In genomic region chr17:76815907-76816589, GRCh38 we compare ENCODE assay signal across 8 cellular contexts. TPM values are rescaled to one million over a fixed set of nuclear protein-coding genes. Genes with fewer than 3 reads are reported as not detected.
DNase-seq lines count a peak whose midpoint lies in the region; ATAC-seq, FAIRE-seq and TF ChIP-seq lines count a peak whose summit lies in the region.
"Not testable (repeated sequence)": the region's sequence is repeated elsewhere in the genome, so short reads cannot be mapped to it uniquely, and the experiment has no call there.

No MANE protein-coding gene starts in this region.

- H2AFZ ChIP-seq in H9 (ENCODE audit: low read length) = peak overlapping the region; percentile 88
- H2AFZ ChIP-seq in MM.1S (ENCODE audit: low read length) = peak overlapping the region; percentile 70
- not testable (repeated sequence) for H2AFZ ChIP-seq in GM12878 (ENCODE audit: control insufficient read depth, low read depth, low read length)

- not testable (repeated sequence) for BruUV-seq in GM12878 (replicated peaks; lab: Mats Ljungman, UMichigan)

- POLR2A ChIA-PET in T-cell (lab: Charles Lee) (interaction anchor here (0.7 kb wide), 2 partner anchors 79 to 185 kb away, joined by 4 to 6 read pairs; no protein-coding TSS in a partner anchor), GM12878 (lab: Charles Lee) (interaction anchor here (0.7 kb wide), 1 partner anchor 1571 kb away, joined by 4 read pairs; no protein-coding TSS in a partner anchor)
- POLR2A ChIA-PET in activated CD8-positive, alpha-beta T cell treated with anti-CD3 and anti-CD28 coated beads, Interleukin-2, amount 10 ng/mL, durations not matched to agents 7 days and 5 days (lab: Charles Lee) = not testable (repeated sequence)

- SMC1A ChIA-PET in GM12878 (lab: Charles Lee; ENCODE audit: uncharacterized antibody, unreplicated experiment) = interaction anchor here (1.6 kb wide), 1 partner anchor 241 kb away, joined by 7 read pairs; no protein-coding TSS in a partner anchor

- no CpG with 5 or more reads among the region's 9 CpGs for WGBS in H9 (ENCODE audit: extremely low coverage, insufficient read length, low lambda C conversion rate)
- WGBS in GM12878 (ENCODE audit: insufficient coverage, insufficient replicate concordance, low lambda C conversion rate, missing lambda C conversion rate) = 40% methylated on average over 8 of the region's 9 CpGs
- no CpG with 5 or more reads among the region's 9 CpGs for WGBS in mesendoderm (ENCODE audit: extremely low coverage, insufficient coverage, low lambda C conversion rate)

- not testable (repeated sequence) for H2BK20ac ChIP-seq in H9 (ENCODE audit: low read depth, low read length, poor library complexity, severe bottlenecking)

- H3K14ac ChIP-seq in H9 (ENCODE audit: insufficient read depth, low read length) = not testable (repeated sequence)

- H3K79me2 ChIP-seq in H9 (ENCODE audit: insufficient read depth, low read length); MM.1S (ENCODE audit: low read length); GM12878 (ENCODE audit: control insufficient read depth, insufficient read depth, low read length); mesendoderm (ENCODE audit: control insufficient read depth, insufficient read depth, low read length): not testable (repeated sequence)

- TF ChIP-seq EP300 in GM12878 (IDR thresholded peaks at IDR 0.05; ENCODE audit: borderline replicate concordance in 1 of 2, control insufficient read depth in 1 of 2, low read depth in 2 of 2, low read length in 2 of 2) = not testable (repeated sequence)

- H2BK120ac ChIP-seq in H9 (ENCODE audit: low read depth, low read length, poor library complexity, severe bottlenecking); mesendoderm (ENCODE audit: low read depth, low read length): not testable (repeated sequence)

- H3K4me3 ChIP-seq in BLaER1 treated with 17β-estradiol and CSF1 and Interleukin-3, amounts not matched to agents 10 nM and 100 nM; MM.1S (ENCODE audit: low read length); GM12878; mesendoderm (ENCODE audit: low read length): not testable (repeated sequence)

- in situ Hi-C loops in GM12878 (cut with MboI) = not testable (repeated sequence)

- H3K4me2 ChIP-seq in BLaER1 treated with 17β-estradiol and CSF1 and Interleukin-3, amounts not matched to agents 10 nM and 100 nM = peak overlapping the region in 9 of 11 experiments; percentile 1 to 67 (median 47); a peak in 15 of 22 replicates
- H3K4me2 ChIP-seq in H9 (ENCODE audit: insufficient read depth, insufficient read length, low read length); GM12878 (ENCODE audit: control insufficient read depth, insufficient read depth); mesendoderm (ENCODE audit: low read length): not testable (repeated sequence)
- 0 out of 2 replicates have a peak overlapping the region, but pooled peaks have one; percentile 18 for H3K4me2 ChIP-seq in MM.1S (ENCODE audit: low read depth, low read length)

- not testable (repeated sequence) for H4K91ac ChIP-seq in H9 (ENCODE audit: insufficient read length, low read depth, low read length)

- intact Hi-C loops in GM12878 (cut with micrococcal nuclease; ENCODE audit: unreplicated experiment) = loop anchor here (1.0 to 5.0 kb wide), 2 partner anchors 23 to 251 kb away; no protein-coding TSS in a partner anchor

- not testable (repeated sequence) for H3K4ac ChIP-seq in H9 (ENCODE audit: low read depth, low read length); mesendoderm (ENCODE audit: low read depth, low read length)

- not testable (repeated sequence) for H4K20me1 ChIP-seq in BLaER1 treated with 17β-estradiol and CSF1 and Interleukin-3, amounts not matched to agents 10 nM and 100 nM; H9 (ENCODE audit: control insufficient read depth, insufficient read depth, insufficient read length); MM.1S (ENCODE audit: insufficient read depth, low read length); GM12878 (ENCODE audit: control insufficient read depth, insufficient read depth)

- H2AK5ac ChIP-seq in H9 (ENCODE audit: insufficient read length, low read length); mesendoderm (ENCODE audit: low read length): not testable (repeated sequence)

- H3K9me3 ChIP-seq in BLaER1 treated with 17β-estradiol and CSF1 and Interleukin-3, amounts not matched to agents 10 nM and 100 nM (replicated peaks in 1 of 11); H9 (ENCODE audit: control insufficient read depth, low read depth, low read length); MM.1S (replicated peaks; ENCODE audit: insufficient read depth, low read length); GM12878 (replicated peaks; ENCODE audit: control insufficient read depth, insufficient read depth, low read length): not testable (repeated sequence)

- not testable (repeated sequence) for H3K27ac ChIP-seq in BLaER1 treated with 17β-estradiol and CSF1 and Interleukin-3, amounts not matched to agents 10 nM and 100 nM; H9 (ENCODE audit: insufficient read length, low read depth, low read length); MM.1S (ENCODE audit: low read length); GM12878 (ENCODE audit: control insufficient read depth, insufficient read depth); mesendoderm (ENCODE audit: low read depth, low read length)

- H4K8ac ChIP-seq in H9 (replicated peaks; ENCODE audit: insufficient read length, low read depth, low read length); mesendoderm (ENCODE audit: low read depth, low read length): not testable (repeated sequence)

- CTCF ChIA-PET in T-cell (lab: Charles Lee) = interaction anchor here (0.6 to 1.2 kb wide), 4 partner anchors 69 to 426 kb away, joined by 3 to 4 read pairs (median 4); no protein-coding TSS in a partner anchor
- CTCF ChIA-PET in activated CD8-positive, alpha-beta T cell treated with anti-CD3 and anti-CD28 coated beads, Interleukin-2, amount 10 ng/mL, durations not matched to agents 7 days and 5 days (lab: Charles Lee) = interaction anchor here (1.0 to 2.5 kb wide), 5 partner anchors 74 to 254 kb away, joined by 3 to 12 read pairs (median 6); no protein-coding TSS in a partner anchor
- CTCF ChIA-PET in GM12878 (lab: Yijun Ruan, JAX) = interaction anchor here (0.7 to 1.8 kb wide), 6 partner anchors 13 to 252 kb away, joined by 3 to 10 read pairs (median 4); no protein-coding TSS in a partner anchor

- RAD21 ChIA-PET in GM12878 (lab: Charles Lee; ENCODE audit: unreplicated experiment) = interaction anchor here (1.3 to 2.4 kb wide), 2 partner anchors 52 to 240 kb away, joined by 4 to 9 read pairs; partner anchors contain the start of gene MGAT5B

- not testable (repeated sequence) for FAIRE-seq in GM12878 (lab: Jason Lieb, UNC)

- H3K56ac ChIP-seq in H9 (ENCODE audit: insufficient read length, low read depth, low read length) = not testable (repeated sequence)
- peak overlapping the region; percentile 42 for H3K56ac ChIP-seq in mesendoderm (ENCODE audit: low read length)

- H3K4me1 ChIP-seq in BLaER1 treated with 17β-estradiol and CSF1 and Interleukin-3, amounts not matched to agents 10 nM and 100 nM = peaks cover 21 to 63% (median 59%) of the 10 kb centered on the region in 10 experiments
- not testable (repeated sequence) for H3K4me1 ChIP-seq in H9 (ENCODE audit: insufficient read depth, low read length); MM.1S (ENCODE audit: low read length); GM12878 (ENCODE audit: control insufficient read depth, insufficient read depth, low read length); mesendoderm (ENCODE audit: control insufficient read depth, low read depth, low read length)

- H3K79me1 ChIP-seq in H9 (ENCODE audit: insufficient read depth, low read depth, low read length, poor library complexity, severe bottlenecking); mesendoderm (ENCODE audit: low read length): not testable (repeated sequence)

- H2BK5ac ChIP-seq in H9 (ENCODE audit: insufficient read length, low read length); mesendoderm (ENCODE audit: low read length): not testable (repeated sequence)

- H3K18ac ChIP-seq in H9 (ENCODE audit: insufficient read length, low read depth, low read length); mesendoderm (ENCODE audit: low read length): not testable (repeated sequence)

- H3K27me3 Mint-ChIP-seq in H9 (ENCODE audit: low read depth); T-cell; activated CD8-positive, alpha-beta T cell treated with anti-CD3 and anti-CD28 coated beads, Interleukin-2, amount 10 ng/mL, durations not matched to agents 7 days and 5 days (ENCODE audit: low read depth); stimulated activated naive CD8-positive, alpha-beta T cell treated with anti-CD3 and anti-CD28 coated beads, Interleukin-15, amount 100 ng/mL, for 72 hours: not testable (repeated sequence)

- not testable (repeated sequence) for H3K23ac ChIP-seq in H9 (ENCODE audit: insufficient read length, low read depth, low read length); mesendoderm (ENCODE audit: low read length)

- DNase-seq in H9; MM.1S; T-cell; activated CD8-positive, alpha-beta T cell treated with anti-CD3 and anti-CD28 coated beads, Interleukin-2, amount 10 ng/mL, durations not matched to agents 7 days and 5 days; GM12878 (ENCODE audit: low read depth, low spot score); mesendoderm; stimulated activated naive CD8-positive, alpha-beta T cell treated with anti-CD3 and anti-CD28 coated beads, Interleukin-15, amount 100 ng/mL, for 72 hours: not testable (repeated sequence)

- not testable (repeated sequence) for H3K9me2 ChIP-seq in MM.1S (replicated peaks; ENCODE audit: insufficient read depth, low read length)

- H3K27me3 ChIP-seq in BLaER1 treated with 17β-estradiol and CSF1 and Interleukin-3, amounts not matched to agents 10 nM and 100 nM; H9 (ENCODE audit: insufficient read depth, low read length); MM.1S (replicated peaks; ENCODE audit: insufficient read depth, low read length); GM12878 (replicated peaks in 1 of 2; ENCODE audit: control insufficient read depth in 2 of 2, insufficient read depth in 2 of 2, low read length in 1 of 2); mesendoderm (ENCODE audit: insufficient read depth, low read length, poor library complexity): not testable (repeated sequence)

- not testable (repeated sequence) for TF ChIP-seq CTCF in H9 (conservative IDR thresholded peaks at IDR 0.05); MM.1S (IDR thresholded peaks at IDR 0.05; ENCODE audit: low read length); GM12878 (IDR thresholded peaks at IDR 0.05 in 2 of 3, conservative IDR thresholded peaks at IDR 0.05 in 1 of 3; ENCODE audit: control insufficient read depth in 2 of 3, extremely low read depth in 1 of 3, insufficient read depth in 1 of 3, low read depth in 3 of 3, low read length in 3 of 3)

- H2BK15ac ChIP-seq in H9 (ENCODE audit: low read depth, low read length); mesendoderm (replicated peaks; ENCODE audit: low read depth): not testable (repeated sequence)

- not testable (repeated sequence) for H3K36me3 Mint-ChIP-seq in H9 (ENCODE audit: insufficient read depth in 1 of 3, low read depth in 3 of 3); T-cell; activated CD8-positive, alpha-beta T cell treated with anti-CD3 and anti-CD28 coated beads, Interleukin-2, amount 10 ng/mL, durations not matched to agents 7 days and 5 days (ENCODE audit: low read depth)

- not testable (repeated sequence) for H4K5ac ChIP-seq in H9 (ENCODE audit: insufficient read length, low read depth, low read length); mesendoderm (ENCODE audit: low read length)

- peak; percentile 26 to 68 (median 40) for ATAC-seq in T-cell (replicated peaks in 1 of 4)
- peak; percentile 59 for ATAC-seq in activated CD8-positive, alpha-beta T cell treated with anti-CD3 and anti-CD28 coated beads, Interleukin-2, amount 10 ng/mL, durations not matched to agents 7 days and 5 days
- ATAC-seq in GM12878 = peak; percentile 60
- ATAC-seq in stimulated activated naive CD8-positive, alpha-beta T cell treated with anti-CD3 and anti-CD28 coated beads, Interleukin-15, amount 100 ng/mL, for 72 hours = peak; percentile 76

- H3K27ac Mint-ChIP-seq in H9; activated CD8-positive, alpha-beta T cell treated with anti-CD3 and anti-CD28 coated beads, Interleukin-2, amount 10 ng/mL, durations not matched to agents 7 days and 5 days; stimulated activated naive CD8-positive, alpha-beta T cell treated with anti-CD3 and anti-CD28 coated beads, Interleukin-15, amount 100 ng/mL, for 72 hours: not testable (repeated sequence)
- H3K27ac Mint-ChIP-seq in T-cell = peak overlapping the region; percentile 12 to 17

- H3K9me3 Mint-ChIP-seq in H9; T-cell; activated CD8-positive, alpha-beta T cell treated with anti-CD3 and anti-CD28 coated beads, Interleukin-2, amount 10 ng/mL, durations not matched to agents 7 days and 5 days (ENCODE audit: insufficient read depth); stimulated activated naive CD8-positive, alpha-beta T cell treated with anti-CD3 and anti-CD28 coated beads, Interleukin-15, amount 100 ng/mL, for 72 hours: not testable (repeated sequence)

- not testable (repeated sequence) for H3T11ph ChIP-seq in H9 (ENCODE audit: low read length)

- not testable (repeated sequence) for H3K4me3 Mint-ChIP-seq in H9; activated CD8-positive, alpha-beta T cell treated with anti-CD3 and anti-CD28 coated beads, Interleukin-2, amount 10 ng/mL, durations not matched to agents 7 days and 5 days; stimulated activated naive CD8-positive, alpha-beta T cell treated with anti-CD3 and anti-CD28 coated beads, Interleukin-15, amount 100 ng/mL, for 72 hours
- H3K4me3 Mint-ChIP-seq in T-cell = peak overlapping the region in 1 of 3 donors; percentile 8

- not testable (repeated sequence) for H3K36me3 ChIP-seq in BLaER1 treated with 17β-estradiol and CSF1 and Interleukin-3, amounts not matched to agents 10 nM and 100 nM; MM.1S (replicated peaks; ENCODE audit: insufficient read depth, low read length); GM12878 (ENCODE audit: control insufficient read depth in 2 of 2, insufficient read depth in 2 of 2, low read length in 1 of 2); mesendoderm (ENCODE audit: control insufficient read depth, insufficient read depth, low read length)

- not testable (repeated sequence) for H3K23me2 ChIP-seq in H9 (ENCODE audit: insufficient read length, low read depth, low read length, poor library complexity, severe bottlenecking)

- H2BK12ac ChIP-seq in H9 (ENCODE audit: insufficient read length, low read depth, low read length) = not testable (repeated sequence)

- not testable (repeated sequence) for TF ChIP-seq POLR2A in GM12878 (IDR thresholded peaks at IDR 0.05; ENCODE audit: low read depth, low read length)

- H3K4me1 Mint-ChIP-seq in H9 = peaks cover 7 to 15% of the 10 kb centered on the region in 2 experiments
- not testable (repeated sequence) for H3K4me1 Mint-ChIP-seq in T-cell; activated CD8-positive, alpha-beta T cell treated with anti-CD3 and anti-CD28 coated beads, Interleukin-2, amount 10 ng/mL, durations not matched to agents 7 days and 5 days (ENCODE audit: low read depth); stimulated activated naive CD8-positive, alpha-beta T cell treated with anti-CD3 and anti-CD28 coated beads, Interleukin-15, amount 100 ng/mL, for 72 hours

- H3F3A ChIP-seq in MM.1S (ENCODE audit: insufficient read depth, low read length) = not testable (repeated sequence)

- H3K9ac ChIP-seq in BLaER1 treated with 17β-estradiol and CSF1 and Interleukin-3, amounts not matched to agents 10 nM and 100 nM; H9 (ENCODE audit: extremely low read depth, insufficient read length, low read length); MM.1S (ENCODE audit: low read length); GM12878 (ENCODE audit: control insufficient read depth, insufficient read depth, low read length); mesendoderm (ENCODE audit: low read length): not testable (repeated sequence)

- TF ChIP-seq RAD21 in GM12878 (IDR thresholded peaks at IDR 0.05; ENCODE audit: insufficient read depth, low read depth, low read length) = not testable (repeated sequence)

RNA-seq across cellular contexts. Expression of gene MGAT5B, which starts 52.2 kb away (rescaled TPM):
- total RNA-seq in H9 (2021) = 4.6 and 4.9 TPM in 2 replicates
- total RNA-seq in T-cell = 1 to 10 TPM in 2 of 5 donors, under 1 TPM in 3; 0.15 to 2.4 (median 0.79) TPM
- under 1 TPM in 1 of 2 experiments, not detected in 1; 0.26 TPM for total RNA-seq in activated CD8-positive, alpha-beta T cell treated with anti-CD3 and anti-CD28 coated beads, Interleukin-2, amount 10 ng/mL, durations not matched to agents 7 days and 5 days
- not detected in 2 replicates for total RNA-seq in GM12878 (2013; cell fraction: nucleolus; rRNA removed)
- not detected in 2 replicates for total RNA-seq in GM12878 (2014; rRNA removed)
- total RNA-seq in GM12878 (2014; rRNA removed; fragmentation: Illumina TruSeq; extraction: Trizol) = not detected in 2 replicates
- 0.13 TPM in 1 of 2 replicates, not detected in the other for total RNA-seq in GM12878 (2021)
- not detected for polyA plus RNA-seq in GM12878 (2011; ENCODE audit: low read depth)
- polyA plus RNA-seq in GM12878 (2011; rRNA removed) = not detected in 2 replicates
- not detected in 2 replicates for polyA plus RNA-seq in GM12878 (2011; cell fraction: cytosol; rRNA removed)
- not detected in 2 replicates for polyA plus RNA-seq in GM12878 (2011; cell fraction: nucleus; rRNA removed)
- not detected in 2 replicates for polyA plus RNA-seq in GM12878 (2012)
- not detected in 2 replicates for polyA plus RNA-seq in GM12878 (2014; fragmentation: Illumina TruSeq; extraction: Trizol)
- not detected for polyA plus RNA-seq in GM12878 (2014; fragmentation: Nextera tagmentation; extraction: Ambion mirVana)
- polyA plus RNA-seq in GM12878 (2014; rRNA removed) = not detected in 2 replicates
- polyA plus RNA-seq in GM12878 (2016; fragmentation: Nextera tagmentation; extraction: Ambion mirVana) = not detected
- not detected in 2 replicates for polyA minus RNA-seq in GM12878 (2011; rRNA and poly(A)+ RNA removed)
- polyA minus RNA-seq in GM12878 (2011; cell fraction: cytosol; rRNA and poly(A)+ RNA removed) = not detected in 2 replicates
- not detected in 2 replicates for polyA minus RNA-seq in GM12878 (2011; cell fraction: nucleus; rRNA and poly(A)+ RNA removed)
- polyA plus RNA-seq in mesendoderm (2013, experiment 1 of 2) = 3.7 TPM
- 3.9 TPM for polyA plus RNA-seq in mesendoderm (2013, experiment 2 of 2)
